Comparison of ENCODE assay signal across 8 cellular contexts in the genomic region with DNA sequence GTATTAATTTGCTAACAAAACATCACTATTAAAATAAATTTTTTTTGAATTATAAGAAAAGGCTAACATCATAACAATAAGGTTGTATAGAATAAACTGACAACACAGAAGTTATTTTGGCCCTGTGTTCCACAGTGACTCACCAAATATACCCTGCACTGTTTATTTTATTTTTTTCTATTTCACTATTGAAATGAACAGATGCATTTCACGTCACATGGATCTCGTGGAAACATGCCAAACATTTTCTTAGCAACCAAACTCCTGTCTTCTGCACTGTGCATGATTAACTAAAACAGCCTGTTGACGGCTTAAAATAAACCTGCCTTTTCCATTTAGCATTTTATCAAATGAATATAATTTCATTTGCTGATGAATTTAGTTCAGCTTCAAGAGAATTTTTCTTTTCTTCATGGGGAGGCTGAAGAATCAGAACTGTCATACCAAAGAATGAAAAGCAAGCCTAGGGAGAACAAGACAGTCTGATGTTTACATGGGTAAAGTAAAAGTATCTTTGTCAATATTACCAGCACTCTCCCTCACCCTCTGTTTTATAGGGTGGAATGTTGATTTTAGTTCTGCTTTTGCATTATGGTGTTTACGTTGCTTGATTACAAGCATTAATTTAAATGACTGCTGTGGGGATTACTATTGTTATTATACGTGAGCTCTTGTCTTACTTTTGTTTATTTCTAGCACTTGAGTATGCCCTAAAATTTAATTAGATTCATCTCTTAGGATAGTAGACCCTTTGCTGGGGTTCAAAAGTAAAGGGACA.
DNase-seq lines count a peak whose midpoint lies in the region; ATAC-seq and TF ChIP-seq lines count a peak whose summit lies in the region.

No MANE protein-coding gene starts in this region.

- no peaks in the 10 kb centered on the region for H3K9me3 ChIP-seq in Karpas-422 (ENCODE audit: low read length)

- no peaks in the 10 kb centered on the region for H3K36me3 ChIP-seq in Karpas-422 (ENCODE audit: insufficient read depth, low read length)

- no peaks in the 10 kb centered on the region for H3K4me1 Mint-ChIP-seq in stimulated activated naive CD8-positive, alpha-beta T cell treated with anti-CD3 and anti-CD28 coated beads, Interleukin-15, amount 100 ng/mL, for 72 hours

- H3K79me2 ChIP-seq in Karpas-422 (ENCODE audit: low read length): no peaks in the 10 kb centered on the region

- DNase-seq in AG08396 (ENCODE audit: low spot score): peak; percentile 34
- peak; percentile 17 to 73 for DNase-seq in hippocampal formation (lab: John Stamatoyannopoulos, UW)
- no peak for DNase-seq in stimulated activated CD4-positive, alpha-beta T cell treated with anti-CD3 and anti-CD28 coated beads, Interleukin-15, amount 100 ng/mL, for 24 hours
- no peak for DNase-seq in Karpas-422
- DNase-seq in stimulated activated naive CD8-positive, alpha-beta T cell treated with anti-CD3 and anti-CD28 coated beads, Interleukin-15, amount 100 ng/mL, for 72 hours: no peak

- no peak for TF ChIP-seq EP300 in Ishikawa (IDR thresholded peaks at IDR 0.05; ENCODE audit: borderline replicate concordance)

- no peak overlapping the region for H3K4me2 ChIP-seq in Karpas-422 (ENCODE audit: low read depth, low read length, poor library complexity, severe bottlenecking)

- no peaks in the 10 kb centered on the region for H3K9me3 Mint-ChIP-seq in stimulated activated naive CD8-positive, alpha-beta T cell treated with anti-CD3 and anti-CD28 coated beads, Interleukin-15, amount 100 ng/mL, for 72 hours

- H3K9ac ChIP-seq in Karpas-422 (ENCODE audit: low read length): no peak overlapping the region

- no peaks in the 10 kb centered on the region for H4K20me1 ChIP-seq in Karpas-422 (ENCODE audit: insufficient read depth, low read depth, low read length)

- H3K27me3 Mint-ChIP-seq in stimulated activated naive CD8-positive, alpha-beta T cell treated with anti-CD3 and anti-CD28 coated beads, Interleukin-15, amount 100 ng/mL, for 72 hours: peaks cover 7% of the 10 kb centered on the region

- H3K9me2 ChIP-seq in Karpas-422 (replicated peaks; ENCODE audit: insufficient read depth, low read length): no peaks in the 10 kb centered on the region

- H3K27ac ChIP-seq in Karpas-422 (ENCODE audit: low read length): no peak overlapping the region

- no peaks in the 10 kb centered on the region for H3K27me3 ChIP-seq in Karpas-422 (ENCODE audit: low read length)

- no peak for TF ChIP-seq RAD21 in Ishikawa (IDR thresholded peaks at IDR 0.05; ENCODE audit: low read depth)

- no peak overlapping the region for H3K4me3 ChIP-seq in Karpas-422 (ENCODE audit: low read length)

- H3K4me3 Mint-ChIP-seq in stimulated activated naive CD8-positive, alpha-beta T cell treated with anti-CD3 and anti-CD28 coated beads, Interleukin-15, amount 100 ng/mL, for 72 hours: no peak overlapping the region

- ATAC-seq in GM21360 (IDR thresholded peaks at IDR 0.05; ENCODE audit: unreplicated experiment) (peak; percentile 87), SK-N-SH treated with all-trans-retinoic acid at 6 μM for 48 hours (peak; percentile 88)
- ATAC-seq in stimulated activated naive CD8-positive, alpha-beta T cell treated with anti-CD3 and anti-CD28 coated beads, Interleukin-15, amount 100 ng/mL, for 72 hours: no peak

- no peaks in the 10 kb centered on the region for H3K4me1 ChIP-seq in Karpas-422 (ENCODE audit: low read length)

- H2AFZ ChIP-seq in Karpas-422 (ENCODE audit: low read length): no peak overlapping the region

- H3K27ac Mint-ChIP-seq in stimulated activated naive CD8-positive, alpha-beta T cell treated with anti-CD3 and anti-CD28 coated beads, Interleukin-15, amount 100 ng/mL, for 72 hours: no peak overlapping the region

TF ChIP-seq in Ishikawa, 13 proteins besides CTCF, POLR2A, EP300 and RAD21:
- peak; percentile 49; the same call in 1 of the 2 replicates for TF ChIP-seq NFIC (IDR thresholded peaks at IDR 0.05)
- no peak for TF ChIP-seq YY1 (IDR thresholded peaks at IDR 0.05; ENCODE audit: low read depth)
- TF ChIP-seq, protein P1, sequence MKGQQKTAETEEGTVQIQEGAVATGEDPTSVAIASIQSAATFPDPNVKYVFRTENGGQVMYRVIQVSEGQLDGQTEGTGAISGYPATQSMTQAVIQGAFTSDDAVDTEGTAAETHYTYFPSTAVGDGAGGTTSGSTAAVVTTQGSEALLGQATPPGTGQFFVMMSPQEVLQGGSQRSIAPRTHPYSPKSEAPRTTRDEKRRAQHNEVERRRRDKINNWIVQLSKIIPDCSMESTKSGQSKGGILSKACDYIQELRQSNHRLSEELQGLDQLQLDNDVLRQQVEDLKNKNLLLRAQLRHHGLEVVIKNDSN (IDR thresholded peaks at IDR 0.05): peak; percentile 48; the same call in 1 of the 2 replicates

TF ChIP-seq in SK-N-SH treated with all-trans-retinoic acid at 6 μM for 48 hours, 23 proteins besides CTCF, POLR2A, EP300 and RAD21:
- TF ChIP-seq TCF4 (CRISPR knock-in tag; IDR thresholded peaks at IDR 0.05; ENCODE audit: borderline replicate concordance) (0 out of 2 replicates have a peak, but pooled peaks have one; percentile 23), ISL1 (CRISPR knock-in tag; IDR thresholded peaks at IDR 0.05) (peak; percentile 69), ZC3H10 (CRISPR knock-in tag; IDR thresholded peaks at IDR 0.05) (no peak), PPARA (CRISPR knock-in tag; IDR thresholded peaks at IDR 0.05; ENCODE audit: borderline replicate concordance) (no peak)

Comparison
In these comparisons a context has a peak if more than half of its experiments do, and no peak if none do; other contexts are left out.
1. DNase-seq: peak in AG08396 (single experiment) and hippocampal formation (2 of 2); none in stimulated activated CD4-positive, alpha-beta T cell treated with anti-CD3 and anti-CD28 coated beads, Interleukin-15, amount 100 ng/mL, for 24 hours (single experiment), Karpas-422 (single experiment) and stimulated activated naive CD8-positive, alpha-beta T cell treated with anti-CD3 and anti-CD28 coated beads, Interleukin-15, amount 100 ng/mL, for 72 hours (0 of 2).